Comparison of ENCODE assay signal across 18 cellular contexts in the genomic region with DNA sequence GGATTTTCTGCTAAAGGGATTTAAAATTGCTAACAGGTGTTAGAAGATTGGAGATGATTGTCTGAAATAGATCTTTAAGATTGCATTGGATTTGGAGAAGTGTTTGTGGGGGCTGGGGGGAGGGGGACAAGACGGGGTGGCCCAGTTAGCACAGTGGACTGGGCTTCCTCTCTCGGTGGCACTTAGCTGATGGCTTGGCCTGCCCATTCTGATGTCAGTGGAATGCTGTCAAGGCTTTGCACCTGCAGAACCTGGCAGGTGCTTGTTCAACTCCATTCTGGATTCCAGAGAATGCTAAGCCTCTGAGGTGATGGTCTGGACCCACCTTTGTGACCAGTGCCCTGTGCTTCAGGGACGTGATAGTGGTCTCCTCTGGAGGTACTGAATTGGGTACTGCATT. TPM values are rescaled to one million over a fixed set of nuclear protein-coding genes. Genes with fewer than 3 reads are reported as not detected.
DNase-seq lines count a peak whose midpoint lies in the region; ATAC-seq and TF ChIP-seq lines count a peak whose summit lies in the region.
"Had no signal": no experiment of that assay in that cellular context is flagged by ENCODE, and none has a peak within 500 bp of the region (broad histone marks: within the 10 kb centered on the region; RNA-seq: fewer than 3 reads in every experiment).

No MANE protein-coding gene starts in this region.

- no peak for TF ChIP-seq CTCF in progenitor cell of endocrine pancreas (IDR thresholded peaks at IDR 0.05; ENCODE audit: unreplicated experiment)
- TF ChIP-seq CTCF in natural killer cell (IDR thresholded peaks at IDR 0.05) = no peak

- H3K36me3 Mint-ChIP-seq in activated CD4-positive, alpha-beta T cell treated with anti-CD3 and anti-CD28 coated beads, Interleukin-2, amount 10 ng/mL, durations not matched to agents 7 days and 5 days (ENCODE audit: low read depth) = peaks cover 41% of the 10 kb centered on the region
- peaks cover 11 to 23% (median 21%) of the 10 kb centered on the region in 3 donors for H3K36me3 Mint-ChIP-seq in immature natural killer cell
- peaks cover 24% of the 10 kb centered on the region for H3K36me3 Mint-ChIP-seq in progenitor cell of endocrine pancreas (ENCODE audit: insufficient read depth)
- peaks cover 21% of the 10 kb centered on the region for H3K36me3 Mint-ChIP-seq in natural killer cell

- POLR2A ChIA-PET in activated CD4-positive, alpha-beta T cell treated with anti-CD3 and anti-CD28 coated beads, Interleukin-2, amount 10 ng/mL, durations not matched to agents 7 days and 5 days (lab: Charles Lee) = no interaction called here

- H3K9me3 Mint-ChIP-seq in activated CD4-positive, alpha-beta T cell treated with anti-CD3 and anti-CD28 coated beads, Interleukin-2, amount 10 ng/mL, durations not matched to agents 7 days and 5 days = no peaks in the 10 kb centered on the region
- H3K9me3 Mint-ChIP-seq in immature natural killer cell (no peaks in the 10 kb centered on the region), progenitor cell of endocrine pancreas (ENCODE audit: low read depth) (no peaks in the 10 kb centered on the region), natural killer cell (no peaks in the 10 kb centered on the region)
- H3K9me3 Mint-ChIP-seq: CD4-positive, alpha-beta T cell had no signal

- CTCF ChIA-PET in activated CD4-positive, alpha-beta T cell treated with anti-CD3 and anti-CD28 coated beads, Interleukin-2, amount 10 ng/mL, durations not matched to agents 7 days and 5 days (lab: Charles Lee) = interaction anchor here (0.5 kb wide), 1 partner anchor 9 kb away, joined by 3 read pairs; no protein-coding TSS in a partner anchor

- H3K4me3 Mint-ChIP-seq in activated CD4-positive, alpha-beta T cell treated with anti-CD3 and anti-CD28 coated beads, Interleukin-2, amount 10 ng/mL, durations not matched to agents 7 days and 5 days = no peak overlapping the region
- H3K4me3 Mint-ChIP-seq in immature natural killer cell (no peak overlapping the region), progenitor cell of endocrine pancreas (ENCODE audit: low read depth) (no peak overlapping the region), natural killer cell (no peak overlapping the region)
- H3K4me3 Mint-ChIP-seq: CD4-positive, alpha-beta T cell had no signal

- no peak for DNase-seq in activated CD4-positive, alpha-beta T cell treated with anti-CD3 and anti-CD28 coated beads, Interleukin-2, amount 10 ng/mL, durations not matched to agents 7 days and 5 days
- DNase-seq in activated CD4-positive, alpha-beta T cell treated with anti-CD3 and anti-CD28 coated beads for 4 hours = no peak
- DNase-seq in NCI-H82 treated with DMSO at 0.1 percent for 48 hours (lab: John Stamatoyannopoulos, UW; ENCODE audit: unreplicated experiment) (peak; percentile 85), immature natural killer cell (no peak), progenitor cell of endocrine pancreas (ENCODE audit: low spot score, unreplicated experiment) (no peak), natural killer cell (no peak)
- DNase-seq: Calu3; CD4-positive, alpha-beta T cell; DMS53; EL; MM.1S; NCI-H1092; NCI-H1694; NCI-H510A treated with DMSO at 0.1 percent for 48 hours; NK-92 treated with Interleukin-12 subunit alpha and Interleukin-12 subunit beta, amount 100 ng/mL, for 24 hours had no signal

- no peak for ATAC-seq in GM19463 (IDR thresholded peaks at IDR 0.05; ENCODE audit: unreplicated experiment)
- no peak for ATAC-seq in GM18870 (IDR thresholded peaks at IDR 0.05; ENCODE audit: unreplicated experiment)
- ATAC-seq in natural killer cell = no peak
- ATAC-seq: GM12878 had no signal

- intact Hi-C loops in natural killer cell (cut with micrococcal nuclease) = no loop called here

- peak overlapping the region; percentile 36 for H3K27ac Mint-ChIP-seq in activated CD4-positive, alpha-beta T cell treated with anti-CD3 and anti-CD28 coated beads, Interleukin-2, amount 10 ng/mL, durations not matched to agents 7 days and 5 days
- peak overlapping the region in 5 of 6 donors; percentile 14 to 84 (median 59) for H3K27ac Mint-ChIP-seq in immature natural killer cell
- H3K27ac Mint-ChIP-seq in progenitor cell of endocrine pancreas = peak overlapping the region; percentile 73
- H3K27ac Mint-ChIP-seq in natural killer cell = peak overlapping the region in 1 of 2 donors; percentile 54
- H3K27ac Mint-ChIP-seq: CD4-positive, alpha-beta T cell had no signal

- no peaks in the 10 kb centered on the region for H3K27me3 Mint-ChIP-seq in activated CD4-positive, alpha-beta T cell treated with anti-CD3 and anti-CD28 coated beads, Interleukin-2, amount 10 ng/mL, durations not matched to agents 7 days and 5 days
- H3K27me3 Mint-ChIP-seq in immature natural killer cell (ENCODE audit: low read depth in 3 of 3) (peaks cover 0 to 2% (median 1%) of the 10 kb centered on the region in 3 donors), progenitor cell of endocrine pancreas (no peaks in the 10 kb centered on the region), natural killer cell (ENCODE audit: low read depth in 2 of 2) (no peaks in the 10 kb centered on the region)
- H3K27me3 Mint-ChIP-seq: CD4-positive, alpha-beta T cell had no signal

- peaks cover 6% of the 10 kb centered on the region for H3K4me1 Mint-ChIP-seq in activated CD4-positive, alpha-beta T cell treated with anti-CD3 and anti-CD28 coated beads, Interleukin-2, amount 10 ng/mL, durations not matched to agents 7 days and 5 days
- H3K4me1 Mint-ChIP-seq in immature natural killer cell (peaks cover 17 to 33% of the 10 kb centered on the region in 2 donors), progenitor cell of endocrine pancreas (ENCODE audit: low read depth) (peaks cover 10% of the 10 kb centered on the region), natural killer cell (peaks cover 23 to 34% of the 10 kb centered on the region in 2 donors)

RNA-seq across cellular contexts. Expression of a gene that starts 43.7 kb away (rescaled TPM):
- 100 to 1,000 TPM; 264 to 266 TPM for total RNA-seq in activated CD4-positive, alpha-beta T cell treated with anti-CD3 and anti-CD28 coated beads, Interleukin-2, amount 10 ng/mL, durations not matched to agents 7 days and 5 days
- polyA plus RNA-seq in immature natural killer cell = 100 to 1,000 TPM; 207 to 318 (median 314) TPM
- total RNA-seq in progenitor cell of endocrine pancreas (249 and 271 TPM in 2 replicates), natural killer cell (100 to 1,000 TPM; 383 to 465 (median 452) TPM)
